1 cellular context compared by ENCODE assay signal in genomic region chr11:78188809-78189724, GRCh38.
TF ChIP-seq lines count a peak whose summit lies in the region.

A gene with protein sequence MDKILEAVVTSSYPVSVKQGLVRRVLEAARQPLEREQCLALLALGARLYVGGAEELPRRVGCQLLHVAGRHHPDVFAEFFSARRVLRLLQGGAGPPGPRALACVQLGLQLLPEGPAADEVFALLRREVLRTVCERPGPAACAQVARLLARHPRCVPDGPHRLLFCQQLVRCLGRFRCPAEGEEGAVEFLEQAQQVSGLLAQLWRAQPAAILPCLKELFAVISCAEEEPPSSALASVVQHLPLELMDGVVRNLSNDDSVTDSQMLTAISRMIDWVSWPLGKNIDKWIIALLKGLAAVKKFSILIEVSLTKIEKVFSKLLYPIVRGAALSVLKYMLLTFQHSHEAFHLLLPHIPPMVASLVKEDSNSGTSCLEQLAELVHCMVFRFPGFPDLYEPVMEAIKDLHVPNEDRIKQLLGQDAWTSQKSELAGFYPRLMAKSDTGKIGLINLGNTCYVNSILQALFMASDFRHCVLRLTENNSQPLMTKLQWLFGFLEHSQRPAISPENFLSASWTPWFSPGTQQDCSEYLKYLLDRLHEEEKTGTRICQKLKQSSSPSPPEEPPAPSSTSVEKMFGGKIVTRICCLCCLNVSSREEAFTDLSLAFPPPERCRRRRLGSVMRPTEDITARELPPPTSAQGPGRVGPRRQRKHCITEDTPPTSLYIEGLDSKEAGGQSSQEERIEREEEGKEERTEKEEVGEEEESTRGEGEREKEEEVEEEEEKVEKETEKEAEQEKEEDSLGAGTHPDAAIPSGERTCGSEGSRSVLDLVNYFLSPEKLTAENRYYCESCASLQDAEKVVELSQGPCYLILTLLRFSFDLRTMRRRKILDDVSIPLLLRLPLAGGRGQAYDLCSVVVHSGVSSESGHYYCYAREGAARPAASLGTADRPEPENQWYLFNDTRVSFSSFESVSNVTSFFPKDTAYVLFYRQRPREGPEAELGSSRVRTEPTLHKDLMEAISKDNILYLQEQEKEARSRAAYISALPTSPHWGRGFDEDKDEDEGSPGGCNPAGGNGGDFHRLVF (plus strand): TSS chr11:78188919. CDS start chr11:78196246, 7,327 bp downstream.

TF ChIP-seq in IMR-90, 13 proteins besides CTCF, POLR2A, EP300 and RAD21 (continued from another document):
- no peak for TF ChIP-seq RCOR1 (IDR thresholded peaks at IDR 0.05; ENCODE audit: insufficient replicate concordance, low read length)
- TF ChIP-seq RFX5 (IDR thresholded peaks at IDR 0.05; ENCODE audit: low read depth, low read length): no peak
TF ChIP-seq in IMR-90: peak in this region for 1.
